8 cellular contexts compared by ENCODE assay signal in the genomic region with DNA sequence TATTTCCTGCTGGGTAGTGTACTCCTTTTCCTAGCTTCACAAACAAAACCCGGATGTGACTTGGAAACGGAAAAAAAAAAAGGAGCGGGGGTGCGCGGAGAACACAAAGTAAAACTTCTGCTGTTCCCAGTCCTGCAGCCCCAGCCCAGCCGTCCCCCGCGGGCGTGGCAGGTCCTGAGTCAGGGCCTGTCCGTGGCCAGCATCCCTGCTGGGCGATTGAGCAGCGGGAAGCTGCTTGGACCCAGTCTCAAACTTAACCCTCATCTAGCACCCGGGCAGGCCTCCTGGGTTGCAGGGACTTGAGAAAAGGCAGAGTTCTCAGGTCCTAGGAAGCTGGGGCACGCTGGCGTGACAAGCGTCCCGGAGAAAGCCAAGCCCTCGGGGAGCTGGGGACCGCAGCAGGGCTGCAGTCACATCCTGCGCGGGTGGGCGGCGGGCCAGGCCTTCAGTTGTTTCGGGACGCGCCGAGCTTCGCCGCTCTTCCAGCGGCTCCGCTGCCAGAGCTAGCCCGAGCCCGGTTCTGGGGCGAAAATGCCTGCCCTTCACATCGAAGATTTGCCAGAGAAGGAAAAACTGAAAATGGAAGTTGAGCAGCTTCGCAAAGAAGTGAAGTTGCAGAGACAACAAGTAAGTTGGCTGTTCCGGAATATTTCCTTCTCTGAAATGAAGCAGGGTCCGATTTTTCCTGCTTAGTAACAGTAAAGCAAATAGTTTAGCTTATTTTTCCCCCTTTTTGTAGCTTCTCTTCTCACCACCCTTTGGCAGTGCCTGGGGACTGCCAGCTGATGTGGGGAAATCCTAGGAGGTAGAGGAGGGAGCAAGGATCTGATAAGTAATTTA. TPM values are rescaled to one million over a fixed set of nuclear protein-coding genes. Genes with fewer than 3 reads are reported as not detected.
DNase-seq lines count a peak whose midpoint lies in the region; ATAC-seq and TF ChIP-seq lines count a peak whose summit lies in the region.

TSS of gene GNG11 (plus strand) at position 129 of the 840 bp plus-strand sequence. CDS start at position 532, 403 bp downstream.

- intact Hi-C loops in Panc1 (cut with micrococcal nuclease; ENCODE audit: unreplicated experiment) (no loop called here), breast epithelium (cut with DNase I; ENCODE audit: low total_unique reads) (no loop called here), sciatic nerve (cut with DNase I) (no loop called here)

- peak within 1 kb of the TSS; percentile 98 for H3K27ac ChIP-seq in Panc1 (ENCODE audit: low read length)
- H3K27ac ChIP-seq in breast epithelium = peak within 1 kb of the TSS; percentile 84 to 94

- H3K4me3 ChIP-seq in Panc1 (ENCODE audit: low read depth in 2 of 2, low read length in 2 of 2) (peak within 1 kb of the TSS; percentile 65 to 94), breast epithelium (peak within 1 kb of the TSS; percentile 53 to 80 (median 60)), iPS-18c (ENCODE audit: insufficient read depth, low read depth, low read length) (peak within 1 kb of the TSS; percentile 70)

- CTCF ChIA-PET in Panc1 (lab: Charles Lee) = interaction anchor here (1.2 kb wide), 1 partner anchor 19 kb away, joined by 3 read pairs; no protein-coding TSS in a partner anchor

- no TSS peak for BruUV-seq in Panc1 (replicated peaks; lab: Mats Ljungman, UMichigan)

- peak; percentile 23 for TF ChIP-seq POLR2A in breast epithelium (IDR thresholded peaks at IDR 0.05)

- in situ Hi-C loops in Panc1 (cut with HindIII; ENCODE audit: low pct_unique_long_range_greater_than_20kb, low sequenced_read_pairs) = no loop called here

- peaks cover 17% of the 10 kb centered on the region for H3K4me1 ChIP-seq in Panc1 (ENCODE audit: control insufficient read depth, insufficient read depth, low read length)
- H3K4me1 ChIP-seq in breast epithelium = no peaks in the 10 kb centered on the region

- POLR2A ChIA-PET in Panc1 (lab: Charles Lee) = interaction anchor here (0.5 to 0.7 kb wide), 4 partner anchors 30 to 1901 kb away, joined by 5 to 7 read pairs (median 5); no protein-coding TSS in a partner anchor

- H3K9me3 ChIP-seq in Panc1 (ENCODE audit: control insufficient read depth, insufficient read depth, low read depth, low read length) = no peaks in the 10 kb centered on the region
- H3K9me3 ChIP-seq in breast epithelium = no peaks in the 10 kb centered on the region
- H3K9me3 ChIP-seq in iPS-18c (ENCODE audit: control insufficient read depth, insufficient read depth, low read length) = no peaks in the 10 kb centered on the region

- no peaks in the 10 kb centered on the region for H3K36me3 ChIP-seq in Panc1 (ENCODE audit: control insufficient read depth, insufficient read depth, low read length)
- H3K36me3 ChIP-seq in breast epithelium = no peaks in the 10 kb centered on the region

- H3K27me3 ChIP-seq in Panc1 (ENCODE audit: control insufficient read depth, insufficient read depth, low read length) = no peaks in the 10 kb centered on the region
- no peaks in the 10 kb centered on the region for H3K27me3 ChIP-seq in breast epithelium

- peak; percentile 67 for DNase-seq in AG08396 (ENCODE audit: low spot score)
- no peak for DNase-seq in Panc1 (ENCODE audit: low read depth, low spot score)
- peak; percentile 56 to 67 for DNase-seq in breast epithelium (ENCODE audit: low spot score in 2 of 2)
- DNase-seq in sciatic nerve (ENCODE audit: low spot score) = peak; percentile 88
- DNase-seq in cortex of kidney (lab: John Stamatoyannopoulos, UW) = no peak

- ATAC-seq in GM18861 (IDR thresholded peaks at IDR 0.05; ENCODE audit: unreplicated experiment) = peak; percentile 74
- ATAC-seq in HG02981 (IDR thresholded peaks at IDR 0.05; ENCODE audit: unreplicated experiment) = peak; percentile 84
- peak; percentile 93 for ATAC-seq in Panc1
- ATAC-seq in sciatic nerve = peak; percentile 92

- TF ChIP-seq CTCF in Panc1 (IDR thresholded peaks at IDR 0.05) = no peak
- no peak for TF ChIP-seq CTCF in breast epithelium (IDR thresholded peaks at IDR 0.05)

RNA-seq across cellular contexts. Expression of gene GNG11, which starts in this region (rescaled TPM):
- total RNA-seq in Panc1 (2021; ENCODE audit: unreplicated experiment) (7.0 TPM), breast epithelium (10 to 100 TPM; 17.3 to 40.0 (median 25.4) TPM), sciatic nerve (26.3 TPM)
- polyA plus RNA-seq in Panc1 (2012; ENCODE audit: insufficient read length) = 4.7 TPM

Comparison
In these comparisons a context has a peak if more than half of its experiments do, and no peak if none do; other contexts are left out.
1. DNase-seq: peak in AG08396 (single experiment), breast epithelium (2 of 2) and sciatic nerve (single experiment); none in Panc1 (single experiment) and cortex of kidney (single experiment).
2. Peak in every context shown above with its lines, with median percentiles within 50 percentile points of each other: ATAC-seq and H3K4me3 ChIP-seq.